ENCODE assay signal across 1 cellular context in the genomic region with DNA sequence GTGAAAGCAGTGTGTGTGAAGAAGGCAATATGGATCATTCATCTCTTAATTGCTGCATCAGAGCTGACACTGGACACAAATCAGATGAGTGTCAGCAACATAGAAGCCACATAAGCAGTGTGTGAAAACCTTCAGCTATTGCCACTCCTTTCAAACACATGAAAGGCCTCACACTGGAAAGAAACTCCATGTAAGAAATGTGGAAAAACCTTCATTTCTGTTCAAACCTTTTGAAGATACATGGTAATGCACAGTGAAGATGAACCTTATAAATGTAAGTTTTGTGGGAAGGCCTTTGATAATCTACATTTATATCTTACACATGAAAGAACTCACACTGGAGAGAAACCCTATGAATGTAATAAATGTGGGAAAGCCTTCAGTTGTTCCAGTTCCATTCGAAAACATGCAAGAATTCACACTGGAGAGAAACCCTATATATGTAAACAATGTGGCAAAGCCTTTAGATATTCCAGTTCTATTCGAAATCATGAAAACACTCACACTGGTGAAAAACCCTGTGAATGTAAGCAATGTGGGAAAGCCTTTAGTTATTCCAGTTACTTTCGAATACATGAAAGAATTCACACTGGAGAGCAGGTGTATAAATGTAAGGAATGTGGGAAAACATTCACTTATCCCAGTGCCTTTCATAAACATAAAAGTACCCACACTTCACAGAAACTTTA.
TF ChIP-seq lines count a peak whose summit lies in the region.

No MANE protein-coding gene starts in this region.

TF ChIP-seq in K562, 482 proteins besides CTCF, POLR2A, EP300 and RAD21:
- no peak for TF ChIP-seq SP1 (CRISPR knock-in tag; IDR thresholded peaks at IDR 0.05)
- peak; percentile 96 for TF ChIP-seq ZNF75A (CRISPR knock-in tag; IDR thresholded peaks at IDR 0.05)
- TF ChIP-seq TRIM28 (IDR thresholded peaks at IDR 0.05) = peak; percentile 87
- TF ChIP-seq, protein P1, sequence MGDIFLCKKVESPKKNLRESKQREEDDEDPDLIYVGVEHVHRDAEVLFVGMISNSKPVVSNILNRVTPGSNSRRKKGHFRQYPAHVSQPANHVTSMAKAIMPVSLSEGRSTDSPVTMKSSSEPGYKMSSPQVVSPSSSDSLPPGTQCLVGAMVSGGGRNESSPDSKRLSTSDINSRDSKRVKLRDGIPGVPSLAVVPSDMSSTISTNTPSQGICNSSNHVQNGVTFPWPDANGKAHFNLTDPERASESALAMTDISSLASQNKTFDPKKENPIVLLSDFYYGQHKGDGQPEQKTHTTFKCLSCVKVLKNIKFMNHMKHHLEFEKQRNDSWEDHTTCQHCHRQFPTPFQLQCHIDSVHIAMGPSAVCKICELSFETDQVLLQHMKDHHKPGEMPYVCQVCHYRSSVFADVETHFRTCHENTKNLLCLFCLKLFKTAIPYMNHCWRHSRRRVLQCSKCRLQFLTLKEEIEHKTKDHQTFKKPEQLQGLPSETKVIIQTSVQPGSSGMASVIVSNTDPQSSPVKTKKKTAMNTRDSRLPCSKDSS (IDR thresholded peaks at IDR 0.05; ENCODE audit: low read depth, partially characterized antibody) = peak; percentile 61
- peak in 1 of 2 experiments; percentile 54; a peak in 1 of 3 replicates for TF ChIP-seq CBX3 (IDR thresholded peaks at IDR 0.05; ENCODE audit: borderline replicate concordance in 1 of 2, low read length in 2 of 2)
- TF ChIP-seq XRCC3 (IDR thresholded peaks at IDR 0.05) = 0 out of 2 replicates have a peak, but pooled peaks have one; percentile 25
- 0 out of 2 replicates have a peak, but pooled peaks have one; percentile 21 for TF ChIP-seq MTA3 (IDR thresholded peaks at IDR 0.05; ENCODE audit: borderline replicate concordance)
- TF ChIP-seq RBM25 (IDR thresholded peaks at IDR 0.05; ENCODE audit: low read depth, low read length, severe bottlenecking) = peak; percentile 38
- no peak for TF ChIP-seq IFI16 (CRISPR knock-in tag; IDR thresholded peaks at IDR 0.05)
- TF ChIP-seq, protein P2, sequence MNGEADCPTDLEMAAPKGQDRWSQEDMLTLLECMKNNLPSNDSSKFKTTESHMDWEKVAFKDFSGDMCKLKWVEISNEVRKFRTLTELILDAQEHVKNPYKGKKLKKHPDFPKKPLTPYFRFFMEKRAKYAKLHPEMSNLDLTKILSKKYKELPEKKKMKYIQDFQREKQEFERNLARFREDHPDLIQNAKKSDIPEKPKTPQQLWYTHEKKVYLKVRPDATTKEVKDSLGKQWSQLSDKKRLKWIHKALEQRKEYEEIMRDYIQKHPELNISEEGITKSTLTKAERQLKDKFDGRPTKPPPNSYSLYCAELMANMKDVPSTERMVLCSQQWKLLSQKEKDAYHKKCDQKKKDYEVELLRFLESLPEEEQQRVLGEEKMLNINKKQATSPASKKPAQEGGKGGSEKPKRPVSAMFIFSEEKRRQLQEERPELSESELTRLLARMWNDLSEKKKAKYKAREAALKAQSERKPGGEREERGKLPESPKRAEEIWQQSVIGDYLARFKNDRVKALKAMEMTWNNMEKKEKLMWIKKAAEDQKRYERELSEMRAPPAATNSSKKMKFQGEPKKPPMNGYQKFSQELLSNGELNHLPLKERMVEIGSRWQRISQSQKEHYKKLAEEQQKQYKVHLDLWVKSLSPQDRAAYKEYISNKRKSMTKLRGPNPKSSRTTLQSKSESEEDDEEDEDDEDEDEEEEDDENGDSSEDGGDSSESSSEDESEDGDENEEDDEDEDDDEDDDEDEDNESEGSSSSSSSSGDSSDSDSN (IDR thresholded peaks at IDR 0.05; ENCODE audit: borderline replicate concordance in 1 of 2, low read depth in 2 of 2, low read length in 2 of 2) = no peak
TF ChIP-seq in K562: peak in this region for 7.
